ENCODE assay signal across 20 cellular contexts in genomic region chr15:44971036-44971435, GRCh38. TPM values are rescaled to one million over a fixed set of nuclear protein-coding genes. Genes with fewer than 3 reads are reported as not detected.
A peak's percentile ranks its signal among the peaks of the same experiment; 100 is the strongest.
DNase-seq lines count a peak whose midpoint lies in the region; ATAC-seq and TF ChIP-seq lines count a peak whose summit lies in the region.
"Had no signal": no experiment of that assay in that cellular context is flagged by ENCODE, and none has a peak within 500 bp of the region (broad histone marks: within the 10 kb centered on the region; RNA-seq: fewer than 3 reads in every experiment).

No MANE protein-coding gene starts in this region.

- H3K4me1 ChIP-seq in prostate gland (replicated peaks), result no peaks in the 10 kb centered on the region
- H3K4me1 ChIP-seq: BE2C, Caco-2 had no signal

- H3K27me3 ChIP-seq in prostate gland (replicated peaks; ENCODE audit: insufficient read depth), result no peaks in the 10 kb centered on the region
- H3K27me3 ChIP-seq: BE2C had no signal

- intact Hi-C loops in prostate gland (cut with DNase I), result no loop called here

- H3K36me3 ChIP-seq in prostate gland, result no peaks in the 10 kb centered on the region
- H3K36me3 ChIP-seq: BE2C had no signal

- no peak overlapping the region for H3K27ac ChIP-seq in prostate gland
- no peak overlapping the region for H3K27ac ChIP-seq in coronary artery

- no peaks in the 10 kb centered on the region for H3K9me3 ChIP-seq in prostate gland
- H3K9me3 ChIP-seq: BE2C, Caco-2 had no signal

- no peak for TF ChIP-seq CTCF in prostate gland (IDR thresholded peaks at IDR 0.05)
- no peak for TF ChIP-seq CTCF in coronary artery (IDR thresholded peaks at IDR 0.05)

- no peak for TF ChIP-seq POLR2A in prostate gland (IDR thresholded peaks at IDR 0.05)

- DNase-seq in NCI-H2107 treated with DMSO at 0.1 percent for 48 hours (lab: John Stamatoyannopoulos, UW; ENCODE audit: unreplicated experiment) (peak; percentile 72), NCI-H2107 (lab: John Stamatoyannopoulos, UW) (no peak), NCI-H187 treated with DMSO at 0.1 percent for 48 hours (lab: John Stamatoyannopoulos, UW) (peak; percentile 41), NCI-H526 (lab: John Stamatoyannopoulos, UW) (peak; percentile 54 to 70), left lobe of liver (ENCODE audit: low spot score) (no peak), prostate gland (ENCODE audit: low spot score) (no peak), coronary artery (ENCODE audit: low spot score) (no peak)
- DNase-seq: BE2C; Caco-2; CD4-positive, CD25-positive, alpha-beta regulatory T cell; KBM-7; NCI-H1436 treated with DMSO at 0.1 percent for 48 hours; NCI-H524 treated with DMSO at 0.1 percent for 48 hours; SW 1271 had no signal

- ATAC-seq in left lobe of liver, result peak; percentile 40
- ATAC-seq in HG03108 (IDR thresholded peaks at IDR 0.05; ENCODE audit: unreplicated experiment), result no peak
- ATAC-seq: Right ventricle myocardium inferior had no signal

- H3K4me3 ChIP-seq in prostate gland, result no peak overlapping the region
- no peak overlapping the region for H3K4me3 ChIP-seq in coronary artery

- 70% methylated on average over 6 of the region's 6 CpGs for WGBS in prostate gland

RNA-seq across cellular contexts. Expression of gene TERB2, which starts 14.5 kb away (rescaled TPM):
- total RNA-seq in left lobe of liver (not detected), prostate gland (1 to 10 TPM in 1 of 2 donors, not detected in 1; 5.0 TPM)
- total RNA-seq: Caco-2; CD4-positive, CD25-positive, alpha-beta regulatory T cell; H4; OCI-LY7; Right ventricle myocardium inferior; SK-MEL-5; T-helper 2 cell treated with Interferon-gamma antibody and Interleukin-4, amounts not matched to agents 100 ng/mL and 5 ng/mL, for 36 hours had no signal

RNA-seq across cellular contexts. Expression of gene SORD, which starts 52.0 kb away (rescaled TPM):
- total RNA-seq in left lobe of liver (342 TPM), prostate gland (100 to 1,000 TPM; 197 to 593 TPM)

Comparison
In these comparisons a context has a peak if more than half of its experiments do, and no peak if none do; other contexts are left out.
1. DNase-seq: peak in NCI-H2107 treated with DMSO at 0.1 percent for 48 hours (single experiment), NCI-H187 treated with DMSO at 0.1 percent for 48 hours (single experiment) and NCI-H526 (2 of 2); none in NCI-H2107 (single experiment), left lobe of liver (single experiment), prostate gland (single experiment) and coronary artery (single experiment).